In the genomic region with DNA sequence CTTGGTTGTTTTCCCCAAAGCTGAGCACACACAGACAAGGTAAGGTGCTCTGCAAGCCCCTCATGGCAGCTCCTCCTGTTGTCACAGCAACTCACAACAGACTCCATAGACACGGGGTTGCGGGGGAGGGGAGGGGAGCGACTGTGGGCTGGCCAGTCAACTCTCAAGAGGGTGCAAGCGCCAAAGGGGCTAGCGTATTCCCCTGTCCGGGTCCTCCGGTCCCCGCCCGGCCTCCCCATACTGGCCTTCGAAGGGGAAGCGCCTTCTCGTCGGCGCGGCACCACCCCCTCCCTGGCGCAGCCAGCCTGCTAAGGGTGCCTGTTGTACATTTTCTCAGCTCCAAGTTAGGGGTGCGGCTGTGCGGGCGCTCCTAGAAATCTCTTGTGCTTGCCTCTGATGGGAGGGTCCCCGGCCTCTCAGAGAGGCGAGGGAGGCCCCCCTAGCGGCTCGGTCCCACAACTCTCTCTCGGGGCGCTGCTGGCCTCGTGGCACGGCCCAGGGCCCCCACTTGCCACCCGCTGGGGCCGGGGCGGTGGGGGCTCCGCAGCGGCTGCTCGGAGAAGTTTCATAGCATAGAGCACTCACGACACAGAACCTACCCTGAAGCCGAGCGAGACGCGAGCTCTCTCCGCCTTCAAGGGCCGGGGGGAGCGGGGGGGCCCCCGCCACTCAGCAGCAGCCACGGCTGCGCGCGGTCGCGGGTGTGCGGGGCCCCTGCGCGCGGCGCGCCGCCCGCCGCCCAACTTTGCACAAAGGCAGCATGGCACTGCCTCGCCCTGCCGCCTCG, we compare ENCODE assay signal across 8 cellular contexts. TPM values are rescaled to one million over a fixed set of nuclear protein-coding genes. Genes with fewer than 3 reads are reported as not detected.
A peak's percentile ranks its signal among the peaks of the same experiment; 100 is the strongest.
DNase-seq lines count a peak whose midpoint lies in the region; ATAC-seq and TF ChIP-seq lines count a peak whose summit lies in the region.

No MANE protein-coding gene starts in this region.

- H3K9me3 ChIP-seq in WERI-Rb-1 (ENCODE audit: severe bottlenecking) (no peaks in the 10 kb centered on the region), subcutaneous abdominal adipose tissue (ENCODE audit: control insufficient read depth in 5 of 5, low read length in 5 of 5) (no peaks in the 10 kb centered on the region)

- peaks cover 0 to 32% (median 27%) of the 10 kb centered on the region in 5 donors for H3K4me1 ChIP-seq in subcutaneous abdominal adipose tissue (ENCODE audit: control insufficient read depth in 5 of 5, insufficient read depth in 5 of 5, low read length in 5 of 5)

- peak overlapping the region; percentile 86 for H3K27ac Mint-ChIP-seq in endothelial cell (ENCODE audit: unreplicated experiment)

- peak overlapping the region; percentile 96 for H3K4me3 ChIP-seq in WERI-Rb-1 (ENCODE audit: low read depth, low read length)
- H3K4me3 ChIP-seq in subcutaneous abdominal adipose tissue (ENCODE audit: low read depth in 1 of 5, low read length in 5 of 5): peak overlapping the region; percentile 70 to 97 (median 85)

- H3K9ac ChIP-seq in subcutaneous abdominal adipose tissue (ENCODE audit: low read length in 5 of 5): peak overlapping the region; percentile 66 to 95 (median 92)

- H3K27me3 ChIP-seq in WERI-Rb-1 (ENCODE audit: insufficient read depth, low read depth, severe bottlenecking) (no peaks in the 10 kb centered on the region), subcutaneous abdominal adipose tissue (ENCODE audit: control insufficient read depth in 5 of 5, insufficient read depth in 4 of 5, low read length in 5 of 5) (no peaks in the 10 kb centered on the region)

- no peaks in the 10 kb centered on the region for H3K9me3 Mint-ChIP-seq in endothelial cell (ENCODE audit: unreplicated experiment)

- peak overlapping the region; percentile 92 for H3K4me3 Mint-ChIP-seq in endothelial cell (ENCODE audit: unreplicated experiment)

- peak; percentile 60 for DNase-seq in EH (ENCODE audit: low read depth)
- peak; percentile 81 for DNase-seq in WERI-Rb-1
- peak; percentile 68 for DNase-seq in endothelial cell (ENCODE audit: low spot score)
- DNase-seq in lung microvascular endothelial cell (ENCODE audit: low read depth in 2 of 2): peak; percentile 70 to 86
- no peak for DNase-seq in DMS79 treated with DMSO at 0.1 percent for 48 hours (lab: John Stamatoyannopoulos, UW)

- peaks cover 19% of the 10 kb centered on the region for H3K4me1 Mint-ChIP-seq in endothelial cell (ENCODE audit: unreplicated experiment)

- H3K36me3 ChIP-seq in WERI-Rb-1: 0 out of 2 replicates have a peak, but pooled peaks cover 3% of the 10 kb centered on the region
- peaks cover 0 to 2% (median 0%) of the 10 kb centered on the region in 5 donors for H3K36me3 ChIP-seq in subcutaneous abdominal adipose tissue (ENCODE audit: control insufficient read depth in 5 of 5, insufficient read depth in 5 of 5, low read length in 5 of 5)

- no peak for TF ChIP-seq RAD21 in Ishikawa (IDR thresholded peaks at IDR 0.05; ENCODE audit: low read depth)

- H3K27me3 Mint-ChIP-seq in endothelial cell (ENCODE audit: unreplicated experiment): peaks cover 13% of the 10 kb centered on the region

- TF ChIP-seq EP300 in Ishikawa (IDR thresholded peaks at IDR 0.05; ENCODE audit: borderline replicate concordance): no peak

- H3K27ac ChIP-seq in WERI-Rb-1 (peak overlapping the region; percentile 96), subcutaneous abdominal adipose tissue (ENCODE audit: low read depth, low read length) (peak overlapping the region; percentile 96)

- TF ChIP-seq CTCF in WERI-Rb-1 (IDR thresholded peaks at IDR 0.05; ENCODE audit: low read depth, low read length): no peak
- no peak for TF ChIP-seq CTCF in endothelial cell (IDR thresholded peaks at IDR 0.05; ENCODE audit: unreplicated experiment)

- peak; percentile 41 for ATAC-seq in GM21528 (IDR thresholded peaks at IDR 0.05; ENCODE audit: low FRiP score, unreplicated experiment)

- H3K36me3 Mint-ChIP-seq in endothelial cell (ENCODE audit: low read depth, unreplicated experiment): no peaks in the 10 kb centered on the region

TF ChIP-seq in Ishikawa, 13 proteins besides CTCF, POLR2A, EP300 and RAD21:
- TF ChIP-seq ZBTB7A (IDR thresholded peaks at IDR 0.05; ENCODE audit: low read depth): peak; percentile 52; the same call in 1 of the 2 replicates
- no peak for TF ChIP-seq TEAD4 (IDR thresholded peaks at IDR 0.05)
- TF ChIP-seq, protein P1, sequence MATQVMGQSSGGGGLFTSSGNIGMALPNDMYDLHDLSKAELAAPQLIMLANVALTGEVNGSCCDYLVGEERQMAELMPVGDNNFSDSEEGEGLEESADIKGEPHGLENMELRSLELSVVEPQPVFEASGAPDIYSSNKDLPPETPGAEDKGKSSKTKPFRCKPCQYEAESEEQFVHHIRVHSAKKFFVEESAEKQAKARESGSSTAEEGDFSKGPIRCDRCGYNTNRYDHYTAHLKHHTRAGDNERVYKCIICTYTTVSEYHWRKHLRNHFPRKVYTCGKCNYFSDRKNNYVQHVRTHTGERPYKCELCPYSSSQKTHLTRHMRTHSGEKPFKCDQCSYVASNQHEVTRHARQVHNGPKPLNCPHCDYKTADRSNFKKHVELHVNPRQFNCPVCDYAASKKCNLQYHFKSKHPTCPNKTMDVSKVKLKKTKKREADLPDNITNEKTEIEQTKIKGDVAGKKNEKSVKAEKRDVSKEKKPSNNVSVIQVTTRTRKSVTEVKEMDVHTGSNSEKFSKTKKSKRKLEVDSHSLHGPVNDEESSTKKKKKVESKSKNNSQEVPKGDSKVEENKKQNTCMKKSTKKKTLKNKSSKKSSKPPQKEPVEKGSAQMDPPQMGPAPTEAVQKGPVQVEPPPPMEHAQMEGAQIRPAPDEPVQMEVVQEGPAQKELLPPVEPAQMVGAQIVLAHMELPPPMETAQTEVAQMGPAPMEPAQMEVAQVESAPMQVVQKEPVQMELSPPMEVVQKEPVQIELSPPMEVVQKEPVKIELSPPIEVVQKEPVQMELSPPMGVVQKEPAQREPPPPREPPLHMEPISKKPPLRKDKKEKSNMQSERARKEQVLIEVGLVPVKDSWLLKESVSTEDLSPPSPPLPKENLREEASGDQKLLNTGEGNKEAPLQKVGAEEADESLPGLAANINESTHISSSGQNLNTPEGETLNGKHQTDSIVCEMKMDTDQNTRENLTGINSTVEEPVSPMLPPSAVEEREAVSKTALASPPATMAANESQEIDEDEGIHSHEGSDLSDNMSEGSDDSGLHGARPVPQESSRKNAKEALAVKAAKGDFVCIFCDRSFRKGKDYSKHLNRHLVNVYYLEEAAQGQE (IDR thresholded peaks at IDR 0.05; ENCODE audit: low read depth): no peak
- no peak for TF ChIP-seq FOXM1 (IDR thresholded peaks at IDR 0.05; ENCODE audit: borderline replicate concordance, low read depth)
- no peak for TF ChIP-seq CREB1 (IDR thresholded peaks at IDR 0.05; ENCODE audit: low read depth)
- TF ChIP-seq YY1 (IDR thresholded peaks at IDR 0.05; ENCODE audit: low read depth): 0 out of 2 replicates have a peak, but pooled peaks have one; percentile 20
- no peak for TF ChIP-seq USF1 (IDR thresholded peaks at IDR 0.05)
- no peak for TF ChIP-seq TAF1 (IDR thresholded peaks at IDR 0.05; ENCODE audit: low read depth)
- no peak for TF ChIP-seq EGR1 (IDR thresholded peaks at IDR 0.05)

RNA-seq across cellular contexts. Expression of gene RHOBTB1, which starts 0.4 kb away (rescaled TPM):
- total RNA-seq in endothelial cell (ENCODE audit: unreplicated experiment): 20.3 TPM
- 32.1 and 34.4 TPM in 2 replicates for total RNA-seq in lung microvascular endothelial cell
